In the genomic region with DNA sequence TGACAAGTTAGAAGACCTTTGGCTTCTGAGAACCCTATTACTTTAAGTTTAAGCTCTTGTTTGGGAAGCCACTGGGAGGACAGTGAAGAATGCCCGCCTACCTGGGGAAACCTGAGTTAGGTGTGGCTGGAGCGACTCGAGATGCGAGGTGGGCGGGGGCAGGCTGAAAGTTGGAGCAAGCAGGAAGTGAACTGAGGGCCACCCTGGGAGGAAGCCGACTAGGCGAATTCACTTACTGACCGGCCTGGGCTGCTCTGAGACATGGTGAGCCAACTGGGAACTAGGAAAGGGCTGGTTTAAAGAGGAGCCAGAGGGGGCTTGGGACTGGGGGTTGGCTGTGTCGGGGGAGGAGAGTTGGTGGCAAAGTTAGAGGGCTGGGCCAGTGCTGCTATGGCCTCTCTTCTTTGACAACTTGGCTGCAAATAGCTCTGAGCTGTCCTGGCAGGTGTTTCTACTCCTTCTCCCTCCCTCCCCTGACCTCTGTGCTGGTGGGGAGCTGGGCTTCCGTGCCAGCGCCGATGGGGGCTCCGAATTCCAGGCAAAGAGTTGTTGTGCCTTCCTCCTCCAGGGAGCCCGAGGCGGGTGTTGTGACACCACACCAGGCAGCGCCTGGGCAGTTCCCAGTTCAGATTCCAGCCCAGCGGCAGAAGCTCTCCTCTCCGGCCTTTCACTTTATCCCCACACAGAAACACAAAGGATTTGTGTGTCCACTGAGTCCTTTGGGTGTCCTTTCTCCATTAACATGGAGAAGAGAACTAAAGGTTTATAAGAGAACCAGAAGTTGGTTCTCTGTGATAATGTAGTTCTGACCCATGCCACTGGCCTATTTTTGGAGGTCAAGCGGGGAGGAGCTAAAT, we compare ENCODE assay signal across 8 cellular contexts. TPM values are rescaled to one million over a fixed set of nuclear protein-coding genes. Genes with fewer than 3 reads are reported as not detected.
DNase-seq lines count a peak whose midpoint lies in the region; ATAC-seq and TF ChIP-seq lines count a peak whose summit lies in the region.

Gene VAMP8, plus strand, starts transcription at position 201 of the 857 bp plus-strand sequence. Its CDS starts 61 bp downstream, at position 262.

- DNase-seq in GF-D8 (lab: John Stamatoyannopoulos, UW) = peak; percentile 57
- DNase-seq in GM23338 (ENCODE audit: low spot score) = peak; percentile 95
- DNase-seq in NCI-H526 treated with DMSO at 0.1 percent for 48 hours (lab: John Stamatoyannopoulos, UW) = peak; percentile 63
- DNase-seq in activated T-cell treated with anti-CD3 and anti-CD28 coated beads, Interleukin-2, amount 50 U/mL, for 1 hour = peak; percentile 65
- DNase-seq in germinal center (ENCODE audit: low spot score) = peak; percentile 78
- DNase-seq in vagina (ENCODE audit: extremely low spot score in 2 of 2) = no peak
- DNase-seq in NCI-H82 treated with DMSO at 0.1 percent for 48 hours (lab: John Stamatoyannopoulos, UW; ENCODE audit: unreplicated experiment) = no peak

- peaks cover 9% of the 10 kb centered on the region; the same call in 1 of the 2 replicates for H3F3A ChIP-seq in GM23338 (replicated peaks; ENCODE audit: low read depth)

- H3K27me3 ChIP-seq in GM23338 (ENCODE audit: insufficient read depth) (peaks cover 11% of the 10 kb centered on the region), parathyroid adenoma (ENCODE audit: control insufficient read depth, insufficient read depth, low read length) (no peaks in the 10 kb centered on the region), vagina (no peaks in the 10 kb centered on the region)

- ATAC-seq in GM23338 = peak; percentile 88

- no peaks in the 10 kb centered on the region for H3K9me3 Mint-ChIP-seq in GM23338

- H3K79me2 ChIP-seq in GM23338 (replicated peaks; ENCODE audit: insufficient read depth) = no peaks in the 10 kb centered on the region
- peaks cover 4% of the 10 kb centered on the region for H3K79me2 ChIP-seq in parathyroid adenoma

- H3K4me1 ChIP-seq in GM23338 (ENCODE audit: insufficient read depth) (peaks cover 30% of the 10 kb centered on the region), parathyroid adenoma (peaks cover 15% of the 10 kb centered on the region), vagina (peaks cover 23% of the 10 kb centered on the region)

- H3K27me3 Mint-ChIP-seq in GM23338 (ENCODE audit: insufficient read depth, low read depth, poor library complexity) = peaks cover 9% of the 10 kb centered on the region

- H3K4me1 Mint-ChIP-seq in GM23338 = peaks cover 32% of the 10 kb centered on the region

- intact Hi-C loops in vagina (cut with DNase I) = no loop called here

- H2AFZ ChIP-seq in GM23338 = peak within 1 kb of the TSS; percentile 60
- peak within 1 kb of the TSS; percentile 75 for H2AFZ ChIP-seq in parathyroid adenoma

- H3K4me3 Mint-ChIP-seq in GM23338 = peak within 1 kb of the TSS; percentile 85

- TF ChIP-seq CTCF in GM23338 (conservative IDR thresholded peaks at IDR 0.05; ENCODE audit: low read depth in 2 of 2) = no peak
- no peak for TF ChIP-seq CTCF in parathyroid adenoma (IDR thresholded peaks at IDR 0.05)
- TF ChIP-seq CTCF in vagina (IDR thresholded peaks at IDR 0.05) = no peak

- peaks cover 6% of the 10 kb centered on the region; the same call in 1 of the 3 replicates for H3K36me3 Mint-ChIP-seq in GM23338 (ENCODE audit: low read depth)

- H3K36me3 ChIP-seq in GM23338 (ENCODE audit: insufficient read depth) = no peaks in the 10 kb centered on the region
- no peaks in the 10 kb centered on the region for H3K36me3 ChIP-seq in parathyroid adenoma (ENCODE audit: control insufficient read depth, insufficient read depth, low read length)
- H3K36me3 ChIP-seq in vagina = no peaks in the 10 kb centered on the region

- H3K27ac ChIP-seq in GM23338 (ENCODE audit: low read depth) = peak within 1 kb of the TSS; percentile 23
- H3K27ac ChIP-seq in parathyroid adenoma = peak within 1 kb of the TSS; percentile 88
- H3K27ac ChIP-seq in vagina = peak within 1 kb of the TSS; percentile 45

- H3K4me2 ChIP-seq in GM23338 = peak within 1 kb of the TSS; percentile 82
- H3K4me2 ChIP-seq in parathyroid adenoma (ENCODE audit: low read length) = peak within 1 kb of the TSS; percentile 69

- no peaks in the 10 kb centered on the region for H4K20me1 ChIP-seq in GM23338 (replicated peaks; ENCODE audit: insufficient read depth)

- H3K27ac Mint-ChIP-seq in GM23338 = peak within 1 kb of the TSS; percentile 91

- H3K9me3 ChIP-seq in parathyroid adenoma (ENCODE audit: control insufficient read depth, low read length) = no peaks in the 10 kb centered on the region
- H3K9me3 ChIP-seq in vagina = no peaks in the 10 kb centered on the region

- peak within 1 kb of the TSS; percentile 61 for H3K4me3 ChIP-seq in GM23338
- H3K4me3 ChIP-seq in parathyroid adenoma (ENCODE audit: low read depth, low read length) = peak within 1 kb of the TSS; percentile 60
- peak within 1 kb of the TSS; percentile 35 to 44 for H3K4me3 ChIP-seq in vagina

- no peak for TF ChIP-seq POLR2A in vagina (IDR thresholded peaks at IDR 0.05)

- H3K9me2 ChIP-seq in GM23338 (ENCODE audit: insufficient read depth) = no peaks in the 10 kb centered on the region

- H3K9ac ChIP-seq in parathyroid adenoma = no peak within 1 kb of the TSS

TF ChIP-seq in GM23338, 12 proteins besides CTCF, POLR2A, EP300 and RAD21:
- TF ChIP-seq NANOG (IDR thresholded peaks at IDR 0.05; ENCODE audit: borderline replicate concordance) (no peak), POLR2AphosphoS5 (IDR thresholded peaks at IDR 0.05; ENCODE audit: low read depth) (peak; percentile 58)

RNA-seq across cellular contexts. Expression of gene VAMP8, which starts in this region (rescaled TPM):
- 16.3 and 17.4 TPM in 2 replicates for total RNA-seq in GM23338 (2014; rRNA removed; shearing (Covaris generic))
- polyA plus RNA-seq in GM23338 (2016; fragmentation: Nextera tagmentation; extraction: Ambion mirVana) = 71.7 and 73.0 TPM in 2 replicates
- total RNA-seq in vagina = 46.2 TPM

Comparison
In these comparisons a context has a peak if more than half of its experiments do, and no peak if none do; other contexts are left out.
1. DNase-seq: peak in GF-D8 (single experiment), GM23338 (single experiment), NCI-H526 treated with DMSO at 0.1 percent for 48 hours (single experiment), activated T-cell treated with anti-CD3 and anti-CD28 coated beads, Interleukin-2, amount 50 U/mL, for 1 hour (single experiment) and germinal center (single experiment); none in vagina (0 of 2) and NCI-H82 treated with DMSO at 0.1 percent for 48 hours (single experiment).
2. H3K27ac ChIP-seq: peak in every context shown above with its lines; median percentile 88 in parathyroid adenoma; 45 in vagina; 23 in GM23338.
3. Peak in every context shown above with its lines, with median percentiles within 50 percentile points of each other: H3K4me3 ChIP-seq.